ENCODE assay signal across 9 cellular contexts in genomic region chr4:144174401-144175067, GRCh38. TPM values are rescaled to one million over a fixed set of nuclear protein-coding genes. Genes with fewer than 3 reads are reported as not detected.
DNase-seq lines count a peak whose midpoint lies in the region; ATAC-seq, FAIRE-seq and TF ChIP-seq lines count a peak whose summit lies in the region.
"Had no signal": no experiment of that assay in that cellular context is flagged by ENCODE, and none has a peak within 500 bp of the region (broad histone marks: within the 10 kb centered on the region; RNA-seq: fewer than 3 reads in every experiment).

No MANE protein-coding gene starts in this region.

- no peaks in the 10 kb centered on the region for H3K27me3 Mint-ChIP-seq in WTC11 (ENCODE audit: low read depth)

- no peak overlapping the region for H3K27ac ChIP-seq in pancreas
- no peak overlapping the region for H3K27ac ChIP-seq in effector memory CD4-positive, alpha-beta T cell (ENCODE audit: insufficient read depth, low read length, poor library complexity, severe bottlenecking)

- peaks cover 0 to 3% (median 0%) of the 10 kb centered on the region in 4 donors for H3K27me3 ChIP-seq in pancreas
- no peaks in the 10 kb centered on the region for H3K27me3 ChIP-seq in effector memory CD4-positive, alpha-beta T cell (replicated peaks; ENCODE audit: control insufficient read depth, insufficient read depth, low read length, poor library complexity, severe bottlenecking)

- DNase-seq in Caki2 (ENCODE audit: low read depth) (peak; percentile 55), NCI-H1694 (lab: John Stamatoyannopoulos, UW) (peak; percentile 25), WTC11 (ENCODE audit: low spot score) (no peak), fibroblast of pulmonary artery (ENCODE audit: low read depth) (peak; percentile 82), pancreas (no peak)
- no peak for DNase-seq in effector memory CD4-positive, alpha-beta T cell

- peak; percentile 97 for FAIRE-seq in pancreas (lab: Jason Lieb, UNC)

- H3K36me3 Mint-ChIP-seq in WTC11, result no peaks in the 10 kb centered on the region

- no peak for TF ChIP-seq CTCF in WTC11 (IDR thresholded peaks at IDR 0.05)
- peak; percentile 23 for TF ChIP-seq CTCF in fibroblast of pulmonary artery (IDR thresholded peaks at IDR 0.05; ENCODE audit: low read length, missing control alignments)
- peak in 2 of 4 donors; percentile 14 to 40 for TF ChIP-seq CTCF in pancreas (IDR thresholded peaks at IDR 0.05)

- H3K4me3 ChIP-seq in fibroblast of pulmonary artery (replicated peaks; ENCODE audit: low read depth, low read length), result no peak overlapping the region
- no peak overlapping the region for H3K4me3 ChIP-seq in pancreas
- H3K4me3 ChIP-seq in effector memory CD4-positive, alpha-beta T cell (ENCODE audit: insufficient read depth, low read depth, low read length, poor library complexity, severe bottlenecking), result no peak overlapping the region

- ATAC-seq in GM18858 (IDR thresholded peaks at IDR 0.05; ENCODE audit: unreplicated experiment) (peak; percentile 75), HG02943 (IDR thresholded peaks at IDR 0.05; ENCODE audit: low read depth, unreplicated experiment) (peak; percentile 61), WTC11 (peak; percentile 74), pancreas (peak; percentile 58 to 88 (median 84))

- in situ Hi-C loops in Caki2 (cut with HindIII; ENCODE audit: low pct_unique_long_range_greater_than_20kb, low sequenced_read_pairs), result no loop called here

- WGBS in pancreas, 2 donors, result 4 to 5% methylated on average over 5 of the region's 5 CpGs

- POLR2A ChIA-PET in WTC11 (lab: Charles Lee), result no interaction called here

- no peaks in the 10 kb centered on the region for H3K9me3 ChIP-seq in pancreas
- no peaks in the 10 kb centered on the region for H3K9me3 ChIP-seq in effector memory CD4-positive, alpha-beta T cell (ENCODE audit: control insufficient read depth, low read length)

- no peaks in the 10 kb centered on the region for H3K9me3 Mint-ChIP-seq in WTC11
- H3K9me3 Mint-ChIP-seq: stimulated activated naive CD8-positive, alpha-beta T cell treated with anti-CD3 and anti-CD28 coated beads, Interleukin-15, Interleukin-2, amounts not matched to agents 100 ng/mL and 50 ng/mL, for 24 hours had no signal

- no peaks in the 10 kb centered on the region for H3K4me1 ChIP-seq in pancreas
- H3K4me1 ChIP-seq in effector memory CD4-positive, alpha-beta T cell (ENCODE audit: control insufficient read depth, insufficient read depth, low read length, poor library complexity, severe bottlenecking), result no peaks in the 10 kb centered on the region

- CTCF ChIA-PET in WTC11 (lab: Charles Lee), result no interaction called here

- H3K36me3 ChIP-seq in pancreas, result no peaks in the 10 kb centered on the region
- no peaks in the 10 kb centered on the region for H3K36me3 ChIP-seq in effector memory CD4-positive, alpha-beta T cell (ENCODE audit: control insufficient read depth, insufficient read depth, low read length)

- H3K4me3 Mint-ChIP-seq in WTC11, result no peak overlapping the region
- H3K4me3 Mint-ChIP-seq: stimulated activated naive CD8-positive, alpha-beta T cell treated with anti-CD3 and anti-CD28 coated beads, Interleukin-15, Interleukin-2, amounts not matched to agents 100 ng/mL and 50 ng/mL, for 24 hours had no signal

- intact Hi-C loops in pancreas (cut with DNase I), result loop anchor here in 1 of 3 donors (10.0 kb wide), 1 partner anchor 890 kb away; no protein-coding TSS in a partner anchor

- H3K4me1 Mint-ChIP-seq in WTC11, result peaks cover 17% of the 10 kb centered on the region

- H3K27ac Mint-ChIP-seq in WTC11, result no peak overlapping the region

TF ChIP-seq in WTC11, 78 proteins besides CTCF, POLR2A, EP300 and RAD21:
- TF ChIP-seq IRF1 (CRISPR knock-in tag; IDR thresholded peaks at IDR 0.05) (no peak), ATF1 (CRISPR knock-in tag; IDR thresholded peaks at IDR 0.05) (no peak), TEAD1 (CRISPR knock-in tag; IDR thresholded peaks at IDR 0.05) (no peak), NFATC4 (CRISPR knock-in tag; IDR thresholded peaks at IDR 0.05) (no peak)

RNA-seq across cellular contexts. Expression of gene GYPA, which starts 34.0 kb away (rescaled TPM):
- total RNA-seq in Caki2 (2014; rRNA removed; shearing (Covaris generic); ENCODE audit: low replicate concordance), result not detected in 2 replicates
- total RNA-seq in WTC11 (2021) (0.09 to 0.44 TPM in 2 of 3 replicates, not detected in the other), pancreas (not detected)
- not detected for polyA plus RNA-seq in pancreas

Comparison
In these comparisons a context has a peak if more than half of its experiments do, and no peak if none do; other contexts are left out.
1. DNase-seq: peak in Caki2 (single experiment), NCI-H1694 (single experiment) and fibroblast of pulmonary artery (single experiment); none in WTC11 (single experiment), pancreas (0 of 6) and effector memory CD4-positive, alpha-beta T cell (0 of 3).
2. Peak in every context shown above with its lines, with median percentiles within 50 percentile points of each other: ATAC-seq.